Comparison of ENCODE assay signal across 1 cellular context in genomic region chr15:65044218-65044617, GRCh38.
TF ChIP-seq lines count a peak whose summit lies in the region.
"Not testable (repeated sequence)": the region's sequence is repeated elsewhere in the genome, so short reads cannot be mapped to it uniquely, and the experiment has no call there.

No MANE protein-coding gene starts in this region.

TF ChIP-seq in K562, 482 proteins besides CTCF, POLR2A, EP300 and RAD21:
- TF ChIP-seq ATF3 (IDR thresholded peaks at IDR 0.05) (0 out of 2 replicates have a peak, but pooled peaks have one; percentile 9), TFE3 (CRISPR knock-in tag; IDR thresholded peaks at IDR 0.05) (0 out of 2 replicates have a peak, but pooled peaks have one; percentile 22), EGR1 (conservative IDR thresholded peaks at IDR 0.05) (peak; percentile 88), FOSL1 (tag; conservative IDR thresholded peaks at IDR 0.05) (0 out of 2 replicates have a peak, but pooled peaks have one; percentile 21), CREM (IDR thresholded peaks at IDR 0.05; ENCODE audit: low read depth) (peak; percentile 38), RAD51 (IDR thresholded peaks at IDR 0.05; ENCODE audit: borderline replicate concordance, low read depth) (0 out of 2 replicates have a peak, but pooled peaks have one; percentile 16)
- TF ChIP-seq ATF3 (CRISPR knock-in tag; conservative IDR thresholded peaks at IDR 0.05) = not testable (repeated sequence)
